22 cellular contexts compared by ENCODE assay signal in genomic region chr17:47165137-47165536, GRCh38. TPM values are rescaled to one million over a fixed set of nuclear protein-coding genes. Genes with fewer than 3 reads are reported as not detected.
"Had no signal": no experiment of that assay in that cellular context is flagged by ENCODE, and none has a peak within 500 bp of the region (broad histone marks: within the 10 kb centered on the region; RNA-seq: fewer than 3 reads in every experiment).

No MANE protein-coding gene starts in this region.

- H3K27me3 ChIP-seq: esophagus squamous epithelium, gastrocnemius medialis, testis, uterus had no signal

- DNase-seq: activated CD4-positive, alpha-beta T cell treated with anti-CD3 and anti-CD28 coated beads for 1 hour; activated CD4-positive, alpha-beta T cell treated with anti-CD3 and anti-CD28 coated beads, Interleukin-2, amount 50 U/mL, for 1 hour; activated CD8-positive, alpha-beta T cell treated with anti-CD3 and anti-CD28 coated beads, Interleukin-2, amount 10 ng/mL, durations not matched to agents 7 days and 5 days; activated naive CD8-positive, alpha-beta T cell treated with anti-CD3 and anti-CD28 coated beads for 36 hours; activated T-cell treated with anti-CD3 and anti-CD28 coated beads, Interleukin-2, amount 50 U/mL, for 1 hour; esophagus squamous epithelium; gastrocnemius medialis; hypothalamus; lower lobe of right lung; naive thymus-derived CD4-positive, alpha-beta T cell; occipital lobe; stimulated activated CD4-positive, alpha-beta T cell treated with anti-CD3 and anti-CD28 coated beads, Interleukin-2, amount 100 ng/mL, for 48 hours; stimulated activated CD8-positive, alpha-beta memory T cell treated with anti-CD3 and anti-CD28 coated beads, Interleukin-4, amount 100 ng/mL, for 48 hours; stimulated activated naive B cell treated with anti-CD40 and anti-IgM and Interleukin-4, amounts not matched to agents 10 μg/mL and 1 μg/mL and 100 μg/mL, for 72 hours; testis; trophoblast cell; uterus had no signal

- H3K4me3 ChIP-seq: coronary artery, esophagus squamous epithelium, gastrocnemius medialis, lower lobe of right lung, testis, uterus had no signal

- ATAC-seq: activated CD8-positive, alpha-beta T cell treated with anti-CD3 and anti-CD28 coated beads, Interleukin-2, amount 10 ng/mL, durations not matched to agents 7 days and 5 days; activated T-helper 17 cell treated with anti-CD3 and anti-CD28 coated beads, Interleukin-2, amount 50 U/mL, for 72 hours; lower lobe of right lung; naive thymus-derived CD4-positive, alpha-beta T cell; stimulated activated naive B cell treated with anti-CD40 and anti-IgM and Interleukin-4, amounts not matched to agents 10 μg/mL and 1 μg/mL and 100 μg/mL, for 72 hours had no signal

- H3K27ac ChIP-seq: coronary artery, esophagus squamous epithelium, lower lobe of right lung, testis, uterus, VCaP had no signal

- H3K4me1 ChIP-seq: lower lobe of right lung, testis had no signal

- H3K27ac Mint-ChIP-seq: activated CD8-positive, alpha-beta T cell treated with anti-CD3 and anti-CD28 coated beads, Interleukin-2, amount 10 ng/mL, durations not matched to agents 7 days and 5 days; activated naive CD8-positive, alpha-beta T cell treated with anti-CD3 and anti-CD28 coated beads for 36 hours; activated T-helper 17 cell treated with anti-CD3 and anti-CD28 coated beads, Interleukin-2, amount 50 U/mL, for 72 hours; stimulated activated naive B cell treated with anti-CD40 and anti-IgM and Interleukin-4, amounts not matched to agents 10 μg/mL and 1 μg/mL and 100 μg/mL, for 72 hours had no signal

- H3K9me3 ChIP-seq: esophagus squamous epithelium, gastrocnemius medialis, lower lobe of right lung, testis, uterus had no signal

- H3K36me3 ChIP-seq: uterus had no signal

- H3K4me1 Mint-ChIP-seq: neural crest cell had no signal

- H3K27me3 Mint-ChIP-seq: activated naive CD8-positive, alpha-beta T cell treated with anti-CD3 and anti-CD28 coated beads for 36 hours; activated T-helper 17 cell treated with anti-CD3 and anti-CD28 coated beads, Interleukin-2, amount 50 U/mL, for 72 hours; naive thymus-derived CD4-positive, alpha-beta T cell; stimulated activated naive B cell treated with anti-CD40 and anti-IgM and Interleukin-4, amounts not matched to agents 10 μg/mL and 1 μg/mL and 100 μg/mL, for 72 hours had no signal

- H3K9me3 Mint-ChIP-seq: activated naive CD8-positive, alpha-beta T cell treated with anti-CD3 and anti-CD28 coated beads for 36 hours; activated T-helper 17 cell treated with anti-CD3 and anti-CD28 coated beads, Interleukin-2, amount 50 U/mL, for 72 hours; naive thymus-derived CD4-positive, alpha-beta T cell; neural crest cell; stimulated activated naive B cell treated with anti-CD40 and anti-IgM and Interleukin-4, amounts not matched to agents 10 μg/mL and 1 μg/mL and 100 μg/mL, for 72 hours had no signal

- H3K4me3 Mint-ChIP-seq: activated CD8-positive, alpha-beta T cell treated with anti-CD3 and anti-CD28 coated beads, Interleukin-2, amount 10 ng/mL, durations not matched to agents 7 days and 5 days; activated naive CD8-positive, alpha-beta T cell treated with anti-CD3 and anti-CD28 coated beads for 36 hours; activated T-helper 17 cell treated with anti-CD3 and anti-CD28 coated beads, Interleukin-2, amount 50 U/mL, for 72 hours; naive thymus-derived CD4-positive, alpha-beta T cell; neural crest cell; stimulated activated naive B cell treated with anti-CD40 and anti-IgM and Interleukin-4, amounts not matched to agents 10 μg/mL and 1 μg/mL and 100 μg/mL, for 72 hours had no signal

RNA-seq across cellular contexts. Expression of gene MYL4, which starts 44.0 kb away (rescaled TPM):
- total RNA-seq: activated CD8-positive, alpha-beta T cell treated with anti-CD3 and anti-CD28 coated beads, Interleukin-2, amount 10 ng/mL, durations not matched to agents 7 days and 5 days; activated naive CD8-positive, alpha-beta T cell treated with anti-CD3 and anti-CD28 coated beads for 36 hours; esophagus squamous epithelium; naive thymus-derived CD4-positive, alpha-beta T cell; neural crest cell; T-helper 2 cell treated with Interferon-gamma antibody and Interleukin-4, amounts not matched to agents 100 ng/mL and 5 ng/mL, for 36 hours had no signal
- polyA plus RNA-seq: naive thymus-derived CD4-positive, alpha-beta T cell had no signal
